8 cellular contexts compared by ENCODE assay signal in the genomic region with DNA sequence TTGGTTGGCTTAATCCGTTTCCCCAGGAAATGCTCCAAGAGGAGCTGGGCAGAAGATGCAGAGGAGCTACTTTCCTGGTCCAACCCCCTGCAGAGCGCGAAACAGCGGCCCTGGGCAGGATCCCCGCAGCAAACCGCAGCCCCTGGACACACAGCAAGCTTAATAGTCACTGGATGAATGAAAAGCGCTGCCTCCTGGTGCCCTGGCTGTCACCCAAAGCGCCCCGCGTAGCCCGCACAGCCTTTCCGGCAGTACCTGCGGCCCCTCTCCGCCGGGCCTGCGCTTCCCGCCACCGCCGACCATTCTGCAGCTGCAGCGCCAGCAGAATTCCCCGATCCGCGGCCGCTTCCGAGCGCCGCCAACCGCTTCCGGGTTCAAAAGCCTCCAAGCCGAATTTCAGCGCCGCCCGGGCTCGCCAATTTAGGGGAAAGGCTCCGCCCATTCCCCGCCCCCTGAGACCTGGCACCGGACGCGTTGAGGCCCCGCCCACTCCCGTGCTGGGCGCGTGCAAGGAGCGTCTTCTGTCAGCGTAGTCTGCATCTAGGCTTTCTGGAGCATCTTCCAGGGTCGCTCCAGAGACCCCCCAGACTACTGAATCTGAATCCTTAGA. TPM values are rescaled to one million over a fixed set of nuclear protein-coding genes. Genes with fewer than 3 reads are reported as not detected.
DNase-seq lines count a peak whose midpoint lies in the region; ATAC-seq and FAIRE-seq lines count a peak whose summit lies in the region.

Gene HPF1 (minus strand): TSS at position 370 of the 610 bp plus-strand sequence. CDS start 67 bp downstream, at position 303.

- H2AK5ac ChIP-seq in mesendoderm (ENCODE audit: low read length) = no peak within 1 kb of the TSS

- H4K5ac ChIP-seq in mesendoderm (ENCODE audit: low read length) = peak within 1 kb of the TSS; percentile 12

- peak within 1 kb of the TSS; percentile 33 for H2BK120ac ChIP-seq in mesendoderm (ENCODE audit: low read depth, low read length)

- peak within 1 kb of the TSS; percentile 79 for H3K27ac ChIP-seq in mesendoderm (ENCODE audit: low read depth, low read length)

- H3K9ac ChIP-seq in endocrine pancreas (ENCODE audit: control insufficient read depth, insufficient read depth, low read length) (peak within 1 kb of the TSS; percentile 99), mesendoderm (ENCODE audit: low read length) (peak within 1 kb of the TSS; percentile 82)

- H3K9me3 ChIP-seq in endocrine pancreas (ENCODE audit: control insufficient read depth, low read length) = no peaks in the 10 kb centered on the region

- no peaks in the 10 kb centered on the region for H3K36me3 ChIP-seq in endocrine pancreas (ENCODE audit: control insufficient read depth, insufficient read depth, low read length)
- H3K36me3 ChIP-seq in mesendoderm (ENCODE audit: control insufficient read depth, insufficient read depth, low read length) = no peaks in the 10 kb centered on the region

- peak within 1 kb of the TSS; percentile 73 for H3K4me2 ChIP-seq in mesendoderm (ENCODE audit: low read length)

- no CpG with 5 or more reads among the region's 46 CpGs for WGBS in mesendoderm (ENCODE audit: extremely low coverage, insufficient coverage, low lambda C conversion rate)

- H3K56ac ChIP-seq in mesendoderm (ENCODE audit: low read length) = peak within 1 kb of the TSS; percentile 93

- H3K79me1 ChIP-seq in mesendoderm (ENCODE audit: low read length) = peaks cover 7% of the 10 kb centered on the region

- FAIRE-seq in HTR-8/SVneo (lab: Jason Lieb, UNC) = peak; percentile 85

- no peak within 1 kb of the TSS for H3K23ac ChIP-seq in mesendoderm (ENCODE audit: low read length)

- peak; percentile 93 for ATAC-seq in GM21367 (IDR thresholded peaks at IDR 0.05; ENCODE audit: unreplicated experiment)

- H3K4me1 ChIP-seq in endocrine pancreas (ENCODE audit: control insufficient read depth, insufficient read depth, low read length) (peaks cover 13% of the 10 kb centered on the region), mesendoderm (ENCODE audit: control insufficient read depth, low read depth, low read length) (peaks cover 5% of the 10 kb centered on the region)

- peak within 1 kb of the TSS; percentile 85 for H3K18ac ChIP-seq in mesendoderm (ENCODE audit: low read length)

- no peak within 1 kb of the TSS for H4K8ac ChIP-seq in mesendoderm (ENCODE audit: low read depth, low read length)

- H3K79me2 ChIP-seq in mesendoderm (ENCODE audit: control insufficient read depth, insufficient read depth, low read length) = no peaks in the 10 kb centered on the region

- H2BK15ac ChIP-seq in mesendoderm (replicated peaks; ENCODE audit: low read depth) = no peak within 1 kb of the TSS

- no peaks in the 10 kb centered on the region for H3K27me3 ChIP-seq in endocrine pancreas (ENCODE audit: control insufficient read depth, insufficient read depth, low read length)
- no peaks in the 10 kb centered on the region for H3K27me3 ChIP-seq in mesendoderm (ENCODE audit: insufficient read depth, low read length, poor library complexity)

- no peak within 1 kb of the TSS for H2BK5ac ChIP-seq in mesendoderm (ENCODE audit: low read length)

- H3K4me3 ChIP-seq in endocrine pancreas (ENCODE audit: control insufficient read depth, insufficient read depth, low read length) = peak within 1 kb of the TSS; percentile 92
- H3K4me3 ChIP-seq in mesendoderm (ENCODE audit: low read length) = peak within 1 kb of the TSS; percentile 37

- peak; percentile 97 for DNase-seq in COR-L47 (lab: John Stamatoyannopoulos, UW)
- DNase-seq in HTR-8/SVneo (ENCODE audit: insufficient read length, low spot score) = peak; percentile 91
- DNase-seq in NOMO-1 treated with dmso at 0.1 percent for 144 hours (lab: John Stamatoyannopoulos, UW; ENCODE audit: unreplicated experiment) = peak; percentile 91
- DNase-seq in activated CD8-positive, alpha-beta memory T cell treated with anti-CD3 and anti-CD28 coated beads, Interleukin-2, amount 50 U/mL, for 1 hour (ENCODE audit: extremely low read depth) = peak; percentile 83
- DNase-seq in mesendoderm = peak; percentile 97
- DNase-seq in stimulated activated CD8-positive, alpha-beta memory T cell treated with anti-CD3 and anti-CD28 coated beads, Interleukin-15, amount 100 ng/mL, for 24 hours (ENCODE audit: low read depth) = peak; percentile 87

- H3K4ac ChIP-seq in mesendoderm (ENCODE audit: low read depth, low read length) = no peak within 1 kb of the TSS

RNA-seq across cellular contexts. Expression of gene HPF1, which starts in this region (rescaled TPM):
- polyA plus RNA-seq in mesendoderm (2013, experiment 1 of 2) = 41.3 TPM
- 42.1 TPM for polyA plus RNA-seq in mesendoderm (2013, experiment 2 of 2)

Comparison
In these comparisons a context has a peak if more than half of its experiments do, and no peak if none do; other contexts are left out.
1. Peak in every context shown above with its lines: DNase-seq, ATAC-seq, H3K4me3 ChIP-seq and H3K27ac ChIP-seq.